In genomic region chr2:46707909-46708308, GRCh38 we compare ENCODE assay signal across 23 cellular contexts.
"Had no signal": no experiment of that assay in that cellular context is flagged by ENCODE, and none has a peak within 500 bp of the region (broad histone marks: within the 10 kb centered on the region; RNA-seq: fewer than 3 reads in every experiment).

No MANE protein-coding gene starts in this region.

- ATAC-seq: activated T-cell treated with anti-CD3 and anti-CD28 coated beads, Interleukin-2, amount 50 U/mL, for 4 hours; activated T-helper 17 cell treated with anti-CD3 and anti-CD28 coated beads, Interleukin-2, amount 50 U/mL, for 72 hours; PC-3 had no signal

- H3K27ac ChIP-seq: brain microvascular endothelial cell, cardiac muscle cell, VCaP had no signal

- H3K4me3 ChIP-seq: cardiac muscle cell, MG63 had no signal

- H3K36me3 ChIP-seq: brain microvascular endothelial cell, cardiac muscle cell, MG63 had no signal

- DNase-seq: activated CD4-positive, alpha-beta memory T cell treated with anti-CD3 and anti-CD28 coated beads for 36 hours; activated CD4-positive, alpha-beta T cell treated with anti-CD3 and anti-CD28 coated beads, Interleukin-2, amount 10 ng/mL, durations not matched to agents 7 days and 5 days; activated CD4-positive, CD25-positive, alpha-beta regulatory T cell; activated CD8-positive, alpha-beta memory T cell treated with anti-CD3 and anti-CD28 coated beads for 24 hours; activated gamma-delta T cell; activated naive CD4-positive, alpha-beta T cell treated with anti-CD3 and anti-CD28 coated beads for 36 hours; activated T-cell treated with anti-CD3 and anti-CD28 coated beads, Interleukin-2, amount 50 U/mL, for 4 hours; brain microvascular endothelial cell; MG63; MV-4-11; NCI-H1105; NCI-H1436 treated with DMSO at 0.1 percent for 48 hours; NCI-H187; NCI-H2081; NCI-H510A treated with DMSO at 0.1 percent for 48 hours; NCI-H69; PC-3; SHP77 treated with DMSO at 0.1 percent for 48 hours; T-helper 1 cell had no signal

- H3K27me3 ChIP-seq: brain microvascular endothelial cell, cardiac muscle cell, MG63 had no signal

- FAIRE-seq: RCC 7860 had no signal
